ENCODE assay signal across 22 cellular contexts in the genomic region with DNA sequence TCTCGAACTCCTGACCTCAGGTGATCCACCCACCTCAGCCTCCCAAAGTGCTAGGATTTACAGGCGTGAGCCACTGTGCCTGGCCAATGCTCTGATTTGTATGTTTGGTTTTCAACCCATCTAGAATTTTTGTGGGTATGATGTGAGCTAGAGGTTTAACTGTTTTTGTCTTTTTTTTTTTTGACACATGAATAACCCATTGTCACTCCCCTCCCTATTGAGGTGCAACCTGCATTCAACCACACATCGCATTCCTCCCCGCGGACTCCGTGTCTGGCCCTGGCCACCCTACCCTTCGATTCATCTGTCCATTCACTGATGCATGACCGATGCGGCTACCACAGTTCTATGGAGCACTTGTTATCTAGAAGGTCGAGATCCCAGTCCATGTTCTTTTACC. TPM values are rescaled to one million over a fixed set of nuclear protein-coding genes. Genes with fewer than 3 reads are reported as not detected.
A peak's percentile ranks its signal among the peaks of the same experiment; 100 is the strongest.
DNase-seq lines count a peak whose midpoint lies in the region; ATAC-seq, FAIRE-seq and TF ChIP-seq lines count a peak whose summit lies in the region.
"Had no signal": no experiment of that assay in that cellular context is flagged by ENCODE, and none has a peak within 500 bp of the region (broad histone marks: within the 10 kb centered on the region; RNA-seq: fewer than 3 reads in every experiment).

No MANE protein-coding gene starts in this region.

- H3K36me3 ChIP-seq in kidney (ENCODE audit: control insufficient read depth in 1 of 2, insufficient read depth in 2 of 2, low read length in 2 of 2) = no peaks in the 10 kb centered on the region

- peaks cover 50% of the 10 kb centered on the region for H3K27me3 Mint-ChIP-seq in activated naive CD4-positive, alpha-beta T cell treated with anti-CD3 and anti-CD28 coated beads, Interleukin-2, amount 10 ng/mL, durations not matched to agents 7 days and 5 days
- H3K27me3 Mint-ChIP-seq in T-helper 17 cell = peaks cover 3% of the 10 kb centered on the region

- ATAC-seq in activated naive CD4-positive, alpha-beta T cell treated with anti-CD3 and anti-CD28 coated beads, Interleukin-2, amount 50 U/mL, for 72 hours = no peak
- no peak for ATAC-seq in T-helper 17 cell
- no peak for ATAC-seq in GM21786 (IDR thresholded peaks at IDR 0.05; ENCODE audit: unreplicated experiment)
- ATAC-seq: HCT116 had no signal

- no peak for FAIRE-seq in kidney (lab: Jason Lieb, UNC)

- no peak for DNase-seq in activated naive CD4-positive, alpha-beta T cell treated with anti-CD3 and anti-CD28 coated beads, Interleukin-2, amount 50 U/mL, for 72 hours (ENCODE audit: low spot score in 2 of 2)
- DNase-seq in activated naive CD4-positive, alpha-beta T cell treated with anti-CD3 and anti-CD28 coated beads, Interleukin-2, amount 10 ng/mL, durations not matched to agents 7 days and 5 days = no peak
- DNase-seq in T-helper 17 cell = no peak
- peak; percentile 37 for DNase-seq in kidney
- no peak for DNase-seq in DMS 273 treated with DMSO at 0.1 percent for 48 hours (lab: John Stamatoyannopoulos, UW)
- no peak for DNase-seq in DMS53 treated with DMSO at 0.1 percent for 48 hours (lab: John Stamatoyannopoulos, UW; ENCODE audit: unreplicated experiment)
- DNase-seq: 8988T; C1 segment of cervical spinal cord; CD4-positive, CD25-positive, alpha-beta regulatory T cell; CD8-positive, alpha-beta memory T cell; COR-L47; DMS79; GDM1; GOT3; H7; HFFc6 had no signal

- no peaks in the 10 kb centered on the region for H3K36me3 Mint-ChIP-seq in activated naive CD4-positive, alpha-beta T cell treated with anti-CD3 and anti-CD28 coated beads, Interleukin-2, amount 50 U/mL, for 72 hours
- no peaks in the 10 kb centered on the region for H3K36me3 Mint-ChIP-seq in activated naive CD4-positive, alpha-beta T cell treated with anti-CD3 and anti-CD28 coated beads, Interleukin-2, amount 10 ng/mL, durations not matched to agents 7 days and 5 days
- no peaks in the 10 kb centered on the region for H3K36me3 Mint-ChIP-seq in T-helper 17 cell (ENCODE audit: low read depth)
- H3K36me3 Mint-ChIP-seq: CD4-positive, CD25-positive, alpha-beta regulatory T cell; CD8-positive, alpha-beta memory T cell had no signal

- peak overlapping the region; percentile 51 to 60 for H3K27ac Mint-ChIP-seq in activated naive CD4-positive, alpha-beta T cell treated with anti-CD3 and anti-CD28 coated beads, Interleukin-2, amount 50 U/mL, for 72 hours
- H3K27ac Mint-ChIP-seq in activated naive CD4-positive, alpha-beta T cell treated with anti-CD3 and anti-CD28 coated beads, Interleukin-2, amount 10 ng/mL, durations not matched to agents 7 days and 5 days = no peak overlapping the region
- no peak overlapping the region for H3K27ac Mint-ChIP-seq in T-helper 17 cell
- H3K27ac Mint-ChIP-seq: CD4-positive, CD25-positive, alpha-beta regulatory T cell; HFFc6 had no signal

- no peak for TF ChIP-seq CTCF in kidney (IDR thresholded peaks at IDR 0.05; ENCODE audit: borderline replicate concordance, extremely low read depth, insufficient read depth)

- no peaks in the 10 kb centered on the region for H3K9me3 ChIP-seq in T-helper 17 cell (ENCODE audit: control insufficient read depth, low read length, poor library complexity, severe bottlenecking)
- H3K9me3 ChIP-seq in kidney (ENCODE audit: control insufficient read depth in 1 of 2, low read length in 2 of 2) = no peaks in the 10 kb centered on the region

- H3K4me1 Mint-ChIP-seq in activated naive CD4-positive, alpha-beta T cell treated with anti-CD3 and anti-CD28 coated beads, Interleukin-2, amount 10 ng/mL, durations not matched to agents 7 days and 5 days = peaks cover 33% of the 10 kb centered on the region
- peaks cover 26% of the 10 kb centered on the region for H3K4me1 Mint-ChIP-seq in T-helper 17 cell

- H3K4me1 ChIP-seq in kidney (ENCODE audit: control insufficient read depth in 1 of 2, insufficient read depth in 1 of 2, low read depth in 1 of 2, low read length in 2 of 2) = no peaks in the 10 kb centered on the region

- H3K4me3 ChIP-seq in kidney (ENCODE audit: low read length in 2 of 2) = no peak overlapping the region

- H3K9ac ChIP-seq in kidney (ENCODE audit: low read length in 2 of 2) = no peak overlapping the region

- intact Hi-C loops in kidney (cut with DNase I) = no loop called here

- no peak overlapping the region for H3K4me3 Mint-ChIP-seq in activated naive CD4-positive, alpha-beta T cell treated with anti-CD3 and anti-CD28 coated beads, Interleukin-2, amount 10 ng/mL, durations not matched to agents 7 days and 5 days
- H3K4me3 Mint-ChIP-seq in T-helper 17 cell = peak overlapping the region; percentile 58
- H3K4me3 Mint-ChIP-seq: CD4-positive, CD25-positive, alpha-beta regulatory T cell; CD8-positive, alpha-beta memory T cell; HFFc6 had no signal

- CTCF ChIA-PET in activated naive CD4-positive, alpha-beta T cell treated with anti-CD3 and anti-CD28 coated beads, Interleukin-2, amount 10 ng/mL, durations not matched to agents 7 days and 5 days (lab: Charles Lee) = interaction anchor here (1.4 kb wide), 1 partner anchor 29 kb away, joined by 4 read pairs; no protein-coding TSS in a partner anchor

- no peak overlapping the region for H3K27ac ChIP-seq in kidney (ENCODE audit: low read depth in 2 of 2, low read length in 2 of 2)

- no peaks in the 10 kb centered on the region for H3K9me3 Mint-ChIP-seq in activated naive CD4-positive, alpha-beta T cell treated with anti-CD3 and anti-CD28 coated beads, Interleukin-2, amount 50 U/mL, for 72 hours
- H3K9me3 Mint-ChIP-seq in activated naive CD4-positive, alpha-beta T cell treated with anti-CD3 and anti-CD28 coated beads, Interleukin-2, amount 10 ng/mL, durations not matched to agents 7 days and 5 days = no peaks in the 10 kb centered on the region
- H3K9me3 Mint-ChIP-seq: CD4-positive, CD25-positive, alpha-beta regulatory T cell; CD8-positive, alpha-beta memory T cell; HFFc6 had no signal

RNA-seq across cellular contexts. Expression of gene FAM163B, which starts 9.5 kb away (rescaled TPM):
- total RNA-seq in activated naive CD4-positive, alpha-beta T cell treated with anti-CD3 and anti-CD28 coated beads, Interleukin-2, amount 50 U/mL, for 72 hours = not detected
- total RNA-seq in T-helper 17 cell (not detected), kidney (0.54 TPM)
- not detected for polyA plus RNA-seq in kidney (ENCODE audit: insufficient read depth, low read depth, low replicate concordance)
- total RNA-seq: A673; CD4-positive, CD25-positive, alpha-beta regulatory T cell; CD8-positive, alpha-beta memory T cell; Daoy; HFFc6; HT-29 had no signal
- polyA plus RNA-seq: AG04450; CD4-positive, CD25-positive, alpha-beta regulatory T cell; CD8-positive, alpha-beta memory T cell had no signal

RNA-seq across cellular contexts. Expression of gene DBH, which starts 17.4 kb away (rescaled TPM):
- total RNA-seq in activated naive CD4-positive, alpha-beta T cell treated with anti-CD3 and anti-CD28 coated beads, Interleukin-2, amount 50 U/mL, for 72 hours = not detected
- total RNA-seq in T-helper 17 cell (under 1 TPM in 1 of 2 donors, not detected in 1; 0.18 TPM), kidney (not detected)
- 0.39 TPM for polyA plus RNA-seq in kidney (ENCODE audit: insufficient read depth, low read depth, low replicate concordance)
- total RNA-seq: A673; CD8-positive, alpha-beta memory T cell; Daoy; HFFc6; HT-29 had no signal
- polyA plus RNA-seq: AG04450; CD4-positive, CD25-positive, alpha-beta regulatory T cell; CD8-positive, alpha-beta memory T cell had no signal

Comparison
In these comparisons a context has a peak if more than half of its experiments do, and no peak if none do; other contexts are left out.
1. H3K27ac Mint-ChIP-seq: peak in activated naive CD4-positive, alpha-beta T cell treated with anti-CD3 and anti-CD28 coated beads, Interleukin-2, amount 50 U/mL, for 72 hours (2 of 2); none in activated naive CD4-positive, alpha-beta T cell treated with anti-CD3 and anti-CD28 coated beads, Interleukin-2, amount 10 ng/mL, durations not matched to agents 7 days and 5 days (single experiment) and T-helper 17 cell (single experiment).